27 cellular contexts compared by ENCODE assay signal in genomic region chr11:75589933-75590332, GRCh38. TPM values are rescaled to one million over a fixed set of nuclear protein-coding genes. Genes with fewer than 3 reads are reported as not detected.
DNase-seq lines count a peak whose midpoint lies in the region; ATAC-seq and TF ChIP-seq lines count a peak whose summit lies in the region.
"Had no signal": no experiment of that assay in that cellular context is flagged by ENCODE, and none has a peak within 500 bp of the region (broad histone marks: within the 10 kb centered on the region; RNA-seq: fewer than 3 reads in every experiment).

No MANE protein-coding gene starts in this region.

- H3K4me2 ChIP-seq in trophoblast cell (ENCODE audit: low read length), result no peak overlapping the region
- H3K4me2 ChIP-seq: BLaER1 treated with 17β-estradiol and CSF1 and Interleukin-3, amounts not matched to agents 10 nM and 100 nM; SK-N-SH had no signal

- H3K4me1 ChIP-seq in cardiac muscle cell (ENCODE audit: low read depth) (peaks cover 8% of the 10 kb centered on the region), trophoblast cell (ENCODE audit: control insufficient read depth in 1 of 2, insufficient read depth in 2 of 2, low read length in 2 of 2) (no peaks in the 10 kb centered on the region)

- no peak overlapping the region for H3K4ac ChIP-seq in trophoblast cell (ENCODE audit: low read depth, low read length)

- no peak overlapping the region for H4K12ac ChIP-seq in trophoblast cell (ENCODE audit: low read depth, low read length)

- H3K18ac ChIP-seq in trophoblast cell (ENCODE audit: low read length), result no peak overlapping the region

- H3K79me1 ChIP-seq in trophoblast cell (ENCODE audit: low read length), result no peaks in the 10 kb centered on the region

- H3K27me3 ChIP-seq in cardiac muscle cell (no peaks in the 10 kb centered on the region), trophoblast cell (ENCODE audit: insufficient read depth, low read length) (no peaks in the 10 kb centered on the region)
- H3K27me3 ChIP-seq: BLaER1 treated with 17β-estradiol and CSF1 and Interleukin-3, amounts not matched to agents 10 nM and 100 nM; gastroesophageal sphincter; transverse colon had no signal

- ATAC-seq in GM18502 (IDR thresholded peaks at IDR 0.05; ENCODE audit: poor library complexity, unreplicated experiment), result no peak
- ATAC-seq in GM21367 (IDR thresholded peaks at IDR 0.05; ENCODE audit: unreplicated experiment), result no peak
- ATAC-seq: activated naive CD4-positive, alpha-beta T cell treated with anti-CD3 and anti-CD28 coated beads, Interleukin-2, amount 50 U/mL, for 72 hours; gastroesophageal sphincter; left lobe of liver; PC-3; sciatic nerve had no signal

- no peak overlapping the region for H2AFZ ChIP-seq in trophoblast cell (ENCODE audit: insufficient read depth, low read length, poor library complexity)

- H3K27ac ChIP-seq in cardiac muscle cell (peak overlapping the region; percentile 22), trophoblast cell (ENCODE audit: low read depth, low read length) (no peak overlapping the region)
- H3K27ac ChIP-seq: 22Rv1; BLaER1 treated with 17β-estradiol and CSF1 and Interleukin-3, amounts not matched to agents 10 nM and 100 nM; gastroesophageal sphincter; transverse colon; VCaP had no signal

- no peak for TF ChIP-seq CTCF in cardiac muscle cell (IDR thresholded peaks at IDR 0.05; ENCODE audit: low read depth, low read length)

- H3K9me3 ChIP-seq in cardiac muscle cell (ENCODE audit: low read depth), result no peaks in the 10 kb centered on the region
- H3K9me3 ChIP-seq in trophoblast cell (ENCODE audit: insufficient read depth, low read depth, low read length), result peaks cover 2% of the 10 kb centered on the region
- H3K9me3 ChIP-seq: BLaER1 treated with 17β-estradiol and CSF1 and Interleukin-3, amounts not matched to agents 10 nM and 100 nM; gastroesophageal sphincter; SK-N-SH; transverse colon had no signal

- no peak overlapping the region for H4K8ac ChIP-seq in trophoblast cell (ENCODE audit: low read depth, low read length)

- H3K4me3 ChIP-seq in cardiac muscle cell (no peak overlapping the region), trophoblast cell (ENCODE audit: low read depth, low read length) (no peak overlapping the region)
- H3K4me3 ChIP-seq: BLaER1 treated with 17β-estradiol and CSF1 and Interleukin-3, amounts not matched to agents 10 nM and 100 nM; gastroesophageal sphincter; transverse colon had no signal

- no peak overlapping the region for H2BK5ac ChIP-seq in trophoblast cell (ENCODE audit: low read depth, low read length, poor library complexity)

- H2BK12ac ChIP-seq in trophoblast cell (ENCODE audit: low read length), result no peak overlapping the region

- no peak overlapping the region for H2BK120ac ChIP-seq in trophoblast cell (ENCODE audit: insufficient read depth, low read length, poor library complexity)

- H3K14ac ChIP-seq in trophoblast cell (ENCODE audit: low read length), result no peak overlapping the region

- no peak overlapping the region for H3K23ac ChIP-seq in trophoblast cell (ENCODE audit: low read length)

- H2AK5ac ChIP-seq in trophoblast cell (ENCODE audit: low read length), result no peak overlapping the region

- WGBS in trophoblast cell (ENCODE audit: extremely low coverage, insufficient coverage, insufficient read length), result no CpG with 5 or more reads among the region's 2 CpGs

- no peaks in the 10 kb centered on the region for H3K36me3 ChIP-seq in cardiac muscle cell
- H3K36me3 ChIP-seq in trophoblast cell (ENCODE audit: control insufficient read depth in 1 of 2, insufficient read depth in 2 of 2, low read length in 2 of 2), result no peaks in the 10 kb centered on the region
- H3K36me3 ChIP-seq: BLaER1 treated with 17β-estradiol and CSF1 and Interleukin-3, amounts not matched to agents 10 nM and 100 nM; gastroesophageal sphincter; transverse colon had no signal

- DNase-seq in NCI-H1092 (lab: John Stamatoyannopoulos, UW) (peak; percentile 8), NCI-H1092 treated with DMSO at 0.1 percent for 48 hours (lab: John Stamatoyannopoulos, UW) (no peak), OCI-M2 (lab: John Stamatoyannopoulos, UW; ENCODE audit: unreplicated experiment) (peak; percentile 55), cardiac muscle cell (ENCODE audit: low read depth in 1 of 2, low spot score in 1 of 2) (peak in 1 of 2 donors; percentile 65), trophoblast cell (no peak), SKM-1 (lab: John Stamatoyannopoulos, UW; ENCODE audit: unreplicated experiment) (no peak)
- DNase-seq: activated CD4-positive, alpha-beta T cell treated with anti-CD3 and anti-CD28 coated beads for 48 hours; activated T-cell treated with anti-CD3 and anti-CD28 coated beads for 4 hours; amygdala; COR-L47; GF-D8; naive B cell; NCI-H187 treated with DMSO at 0.1 percent for 48 hours; NCI-H2171; PC-3; SK-N-SH; T-helper 2 cell; transverse colon had no signal

- no peak overlapping the region for H4K91ac ChIP-seq in trophoblast cell (ENCODE audit: low read depth, low read length)

- H3K9ac ChIP-seq in trophoblast cell (ENCODE audit: low read length), result peak overlapping the region; percentile 50
- H3K9ac ChIP-seq: BLaER1 treated with 17β-estradiol and CSF1 and Interleukin-3, amounts not matched to agents 10 nM and 100 nM; SK-N-SH had no signal

- H3K79me2 ChIP-seq in trophoblast cell (ENCODE audit: control insufficient read depth, insufficient read depth, low read length, poor library complexity), result no peaks in the 10 kb centered on the region

RNA-seq across cellular contexts. Expression of gene SERPINH1, which starts 27.9 kb away (rescaled TPM):
- 955 and 1,181 TPM in 2 replicates for total RNA-seq in cardiac muscle cell
- 441 and 444 TPM in 2 replicates for polyA plus RNA-seq in cardiac muscle cell
- polyA plus RNA-seq in trophoblast cell (2013), result 413 and 416 TPM in 2 replicates

Comparison
In these comparisons a context has a peak if more than half of its experiments do, and no peak if none do; other contexts are left out.
1. DNase-seq: peak in NCI-H1092 (single experiment) and OCI-M2 (single experiment); none in NCI-H1092 treated with DMSO at 0.1 percent for 48 hours (single experiment), trophoblast cell (0 of 2) and SKM-1 (single experiment).